15 cellular contexts compared by ENCODE assay signal in genomic region chr5:140245926-140246325, GRCh38. TPM values are rescaled to one million over a fixed set of nuclear protein-coding genes. Genes with fewer than 3 reads are reported as not detected.
DNase-seq lines count a peak whose midpoint lies in the region; ATAC-seq and TF ChIP-seq lines count a peak whose summit lies in the region.
"Had no signal": no experiment of that assay in that cellular context is flagged by ENCODE, and none has a peak within 500 bp of the region (broad histone marks: within the 10 kb centered on the region; RNA-seq: fewer than 3 reads in every experiment).

No MANE protein-coding gene starts in this region.

- intact Hi-C loops in PC-9 (cut with micrococcal nuclease; ENCODE audit: unreplicated experiment) (no loop called here), psoas muscle (cut with DNase I) (loop anchor here in 1 of 2 donors (2.0 to 10.0 kb wide), 2 partner anchors 49 to 111 kb away; no protein-coding TSS in a partner anchor)

- peak overlapping the region in 10 of 11 experiments; percentile 38 to 80 (median 68); a peak in 19 of 22 replicates for H3K9ac ChIP-seq in BLaER1 treated with 17β-estradiol and CSF1 and Interleukin-3, amounts not matched to agents 10 nM and 100 nM

- H3K4me3 Mint-ChIP-seq in glutamatergic neuron (ENCODE audit: unreplicated experiment): peak overlapping the region; percentile 59
- H3K4me3 Mint-ChIP-seq: stimulated activated effector memory CD8-positive, alpha-beta T cell treated with anti-CD3 and anti-CD28 coated beads, Interleukin-12 subunit alpha, Interleukin-12 subunit beta, amount 100 ng/mL, for 72 hours had no signal

- CTCF ChIA-PET in PC-9 (lab: Charles Lee): interaction anchor here (0.7 to 2.5 kb wide), 3 partner anchors 100 to 115 kb away, joined by 3 to 34 read pairs (median 13); partner anchors contain the start of gene HBEGF

- H2AFZ ChIP-seq in PC-9: no peak overlapping the region

- H3K27ac ChIP-seq in BLaER1 treated with 17β-estradiol and CSF1 and Interleukin-3, amounts not matched to agents 10 nM and 100 nM: peak overlapping the region in 10 of 11 experiments; percentile 56 to 96 (median 78); a peak in 20 of 22 replicates
- H3K27ac ChIP-seq in PC-9: peak overlapping the region; percentile 75
- peak overlapping the region; percentile 88 for H3K27ac ChIP-seq in psoas muscle

- peaks cover 17% of the 10 kb centered on the region for H3K27me3 Mint-ChIP-seq in glutamatergic neuron (ENCODE audit: unreplicated experiment)

- ATAC-seq in psoas muscle (no peak), HG03520 (IDR thresholded peaks at IDR 0.05; ENCODE audit: unreplicated experiment) (no peak)
- ATAC-seq: stimulated activated effector memory CD8-positive, alpha-beta T cell treated with anti-CD3 and anti-CD28 coated beads, Interleukin-12 subunit alpha, Interleukin-12 subunit beta, amount 100 ng/mL, for 72 hours had no signal

- H3F3A ChIP-seq in PC-9 (ENCODE audit: insufficient read depth, low read depth): peaks cover 49% of the 10 kb centered on the region

- peaks cover 37% of the 10 kb centered on the region for H3K79me2 ChIP-seq in PC-9 (ENCODE audit: low read depth)

- no TSS peak for BruUV-seq in PC-9 (replicated peaks; lab: Mats Ljungman, UMichigan)

- POLR2A ChIA-PET in PC-9 (lab: Charles Lee; ENCODE audit: unreplicated experiment): no interaction called here

- H3K9me2 ChIP-seq in PC-9 (ENCODE audit: insufficient read depth): no peaks in the 10 kb centered on the region

- peaks cover 0 to 46% (median 24%) of the 10 kb centered on the region in 11 experiments; a peak in 18 of 22 replicates for H3K36me3 ChIP-seq in BLaER1 treated with 17β-estradiol and CSF1 and Interleukin-3, amounts not matched to agents 10 nM and 100 nM
- H3K36me3 ChIP-seq in PC-9 (ENCODE audit: low read depth): peaks cover 6% of the 10 kb centered on the region; the same call in 1 of the 2 replicates
- H3K36me3 ChIP-seq in psoas muscle (ENCODE audit: insufficient read depth in 1 of 2, low read depth in 1 of 2): peaks cover 0 to 30% of the 10 kb centered on the region in 2 donors
- H3K36me3 ChIP-seq: ovary had no signal

- peaks cover 0 to 38% (median 0%) of the 10 kb centered on the region in 11 experiments; a peak in 4 of 22 replicates for H4K20me1 ChIP-seq in BLaER1 treated with 17β-estradiol and CSF1 and Interleukin-3, amounts not matched to agents 10 nM and 100 nM
- H4K20me1 ChIP-seq in PC-9 (ENCODE audit: insufficient read depth): no peaks in the 10 kb centered on the region

- DNase-seq in PC-9 (no peak), glutamatergic neuron (no peak), psoas muscle (no peak), NCI-H69 (lab: John Stamatoyannopoulos, UW) (no peak), NCI-H446 treated with DMSO at 0.1 percent for 48 hours (lab: John Stamatoyannopoulos, UW) (no peak), NCI-H1092 (lab: John Stamatoyannopoulos, UW) (no peak)
- DNase-seq: activated CD8-positive, alpha-beta memory T cell treated with anti-CD3 and anti-CD28 coated beads, Interleukin-2, amount 50 U/mL, for 4 hours; NCI-H1092 treated with DMSO at 0.1 percent for 48 hours; NCI-H510A; RPMI8226 had no signal

- peaks cover 37% of the 10 kb centered on the region for H3K4me1 Mint-ChIP-seq in glutamatergic neuron (ENCODE audit: low read depth, unreplicated experiment)

- no peak for TF ChIP-seq CTCF in PC-9 (conservative IDR thresholded peaks at IDR 0.05)
- TF ChIP-seq CTCF in glutamatergic neuron (IDR thresholded peaks at IDR 0.05; ENCODE audit: partially characterized antibody, unreplicated experiment): no peak
- TF ChIP-seq CTCF in psoas muscle (IDR thresholded peaks at IDR 0.05): no peak

- H3K4me1 ChIP-seq in BLaER1 treated with 17β-estradiol and CSF1 and Interleukin-3, amounts not matched to agents 10 nM and 100 nM: peaks cover 69 to 90% (median 85%) of the 10 kb centered on the region in 10 experiments
- peaks cover 55% of the 10 kb centered on the region for H3K4me1 ChIP-seq in PC-9 (replicated peaks; ENCODE audit: insufficient read depth)
- peaks cover 83% of the 10 kb centered on the region for H3K4me1 ChIP-seq in psoas muscle

- H3K4me3 ChIP-seq in BLaER1 treated with 17β-estradiol and CSF1 and Interleukin-3, amounts not matched to agents 10 nM and 100 nM: peak overlapping the region in 8 of 10 experiments; percentile 30 to 53 (median 36); a peak in 13 of 20 replicates
- H3K4me3 ChIP-seq in PC-9: no peak overlapping the region
- H3K4me3 ChIP-seq in psoas muscle: no peak overlapping the region
- H3K4me3 ChIP-seq: HAP-1, ovary had no signal

- no peaks in the 10 kb centered on the region for H3K9me3 ChIP-seq in BLaER1 treated with 17β-estradiol and CSF1 and Interleukin-3, amounts not matched to agents 10 nM and 100 nM (replicated peaks in 1 of 11)
- no peaks in the 10 kb centered on the region for H3K9me3 ChIP-seq in PC-9 (ENCODE audit: insufficient read depth, low read depth)
- H3K9me3 ChIP-seq in psoas muscle: no peaks in the 10 kb centered on the region
- H3K9me3 ChIP-seq: HAP-1, ovary had no signal

- 79 to 81% (median 81%) methylated on average over 7 of the region's 7 CpGs for WGBS in psoas muscle, 3 donors

- peak overlapping the region; percentile 85 for H3K27ac Mint-ChIP-seq in glutamatergic neuron (ENCODE audit: unreplicated experiment)
- H3K27ac Mint-ChIP-seq: stimulated activated effector memory CD8-positive, alpha-beta T cell treated with anti-CD3 and anti-CD28 coated beads, Interleukin-12 subunit alpha, Interleukin-12 subunit beta, amount 100 ng/mL, for 72 hours had no signal

- peaks cover 4% of the 10 kb centered on the region for H3K36me3 Mint-ChIP-seq in glutamatergic neuron (ENCODE audit: unreplicated experiment)

- H3K27me3 ChIP-seq in BLaER1 treated with 17β-estradiol and CSF1 and Interleukin-3, amounts not matched to agents 10 nM and 100 nM: no peaks in the 10 kb centered on the region
- H3K27me3 ChIP-seq in PC-9 (ENCODE audit: insufficient read depth, low read depth) (no peaks in the 10 kb centered on the region), psoas muscle (ENCODE audit: insufficient read depth in 3 of 3, low read length in 2 of 3) (no peaks in the 10 kb centered on the region)
- H3K27me3 ChIP-seq: ovary had no signal

- H3K9me3 Mint-ChIP-seq in glutamatergic neuron (ENCODE audit: unreplicated experiment): peaks cover 15% of the 10 kb centered on the region
- H3K9me3 Mint-ChIP-seq: stimulated activated effector memory CD8-positive, alpha-beta T cell treated with anti-CD3 and anti-CD28 coated beads, Interleukin-12 subunit alpha, Interleukin-12 subunit beta, amount 100 ng/mL, for 72 hours had no signal

- H3K4me2 ChIP-seq in BLaER1 treated with 17β-estradiol and CSF1 and Interleukin-3, amounts not matched to agents 10 nM and 100 nM: peak overlapping the region; percentile 79 to 97 (median 95)
- peak overlapping the region; percentile 63 for H3K4me2 ChIP-seq in PC-9

RNA-seq across cellular contexts. Expression of gene PFDN1, which starts 57.0 kb away (rescaled TPM):
- total RNA-seq in PC-9 (2021) (62.7 and 69.1 TPM in 2 replicates), glutamatergic neuron (ENCODE audit: unreplicated experiment) (67.7 TPM), psoas muscle (10 to 100 TPM; 35.9 to 55.0 (median 42.3) TPM)
- 100 to 1,000 TPM in 1 of 3 donors, 10 to 100 TPM in 2; 84.2 to 115 (median 90.6) TPM for polyA plus RNA-seq in psoas muscle

Comparison
In these comparisons a context has a peak if more than half of its experiments do, and no peak if none do; other contexts are left out.
1. H3K4me3 ChIP-seq: peak in BLaER1 treated with 17β-estradiol and CSF1 and Interleukin-3, amounts not matched to agents 10 nM and 100 nM (8 of 10); none in PC-9 (single experiment) and psoas muscle (single experiment).
2. Peak in every context shown above with its lines, with median percentiles within 50 percentile points of each other: H3K27ac ChIP-seq.